In the genomic region with DNA sequence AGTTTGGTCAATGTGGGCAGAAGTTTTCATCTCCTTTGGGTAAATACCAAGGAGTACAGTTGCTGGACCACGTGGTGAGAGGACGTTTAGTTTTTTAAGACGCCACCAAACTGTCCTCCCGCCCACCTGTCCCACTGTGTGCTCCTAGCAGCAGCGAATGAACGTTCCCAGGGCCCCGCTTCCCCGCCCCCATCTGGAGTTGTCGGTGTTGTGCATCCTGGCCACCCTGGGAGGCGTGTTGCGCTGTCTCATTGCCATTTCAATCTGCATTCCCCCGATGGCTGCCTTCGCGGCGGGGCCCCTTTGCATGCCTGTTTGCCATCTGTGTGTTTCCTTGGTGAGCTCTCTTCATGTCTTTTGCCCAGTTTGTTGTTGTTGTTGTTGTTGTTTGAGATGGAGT, we compare ENCODE assay signal across 23 cellular contexts.
"Had no signal": no experiment of that assay in that cellular context is flagged by ENCODE, and none has a peak within 500 bp of the region (broad histone marks: within the 10 kb centered on the region; RNA-seq: fewer than 3 reads in every experiment).

No MANE protein-coding gene starts in this region.

- DNase-seq: activated CD4-positive, alpha-beta T cell treated with anti-CD3 and anti-CD28 coated beads for 36 hours; activated CD4-positive, alpha-beta T cell treated with anti-CD3 and anti-CD28 coated beads, Interleukin-2, amount 50 U/mL, for 4 hours; activated CD8-positive, alpha-beta memory T cell treated with anti-CD3 and anti-CD28 coated beads for 24 hours; activated effector memory CD4-positive, alpha-beta T cell treated with anti-CD3 and anti-CD28 coated beads, Interleukin-2, amount 50 U/mL, for 16 hours; activated naive CD4-positive, alpha-beta T cell treated with Interleukin-2 at 50 U/mL for 16 hours; activated T-cell treated with anti-CD3 and anti-CD28 coated beads, Interleukin-2, amount 50 U/mL, for 4 hours; amygdala; brain microvascular endothelial cell; IMR-90; MV-4-11; NCI-H1092 treated with DMSO at 0.1 percent for 48 hours; NCI-H1417 treated with DMSO at 0.1 percent for 48 hours; NCI-H1694 treated with DMSO at 0.1 percent for 48 hours; NCI-H2029 treated with DMSO at 0.1 percent for 48 hours; NCI-H446; NCI-H524; PC-3; SIG-M5; T-helper 2 cell; T1000 had no signal

- H3K9me3 Mint-ChIP-seq: activated T-cell treated with anti-CD3 and anti-CD28 coated beads, Interleukin-2, amount 50 U/mL, for 4 hours had no signal

- H3K27ac ChIP-seq: brain microvascular endothelial cell, cardiac muscle cell, KMS-11 had no signal

- H3K27ac Mint-ChIP-seq: activated CD4-positive, alpha-beta T cell treated with anti-CD3 and anti-CD28 coated beads for 36 hours; activated naive CD8-positive, alpha-beta T cell had no signal

- H3K36me3 Mint-ChIP-seq: activated naive CD8-positive, alpha-beta T cell had no signal

- H3K4me3 Mint-ChIP-seq: activated CD4-positive, alpha-beta T cell treated with anti-CD3 and anti-CD28 coated beads for 36 hours; activated naive CD8-positive, alpha-beta T cell; activated T-cell treated with anti-CD3 and anti-CD28 coated beads, Interleukin-2, amount 50 U/mL, for 4 hours had no signal

- ATAC-seq: activated CD4-positive, alpha-beta T cell treated with anti-CD3 and anti-CD28 coated beads for 36 hours; activated T-cell treated with anti-CD3 and anti-CD28 coated beads, Interleukin-2, amount 50 U/mL, for 4 hours; PC-3 had no signal

- H3K27me3 Mint-ChIP-seq: activated CD4-positive, alpha-beta T cell treated with anti-CD3 and anti-CD28 coated beads for 36 hours; activated naive CD8-positive, alpha-beta T cell had no signal
